8 cellular contexts compared by ENCODE assay signal in the genomic region with DNA sequence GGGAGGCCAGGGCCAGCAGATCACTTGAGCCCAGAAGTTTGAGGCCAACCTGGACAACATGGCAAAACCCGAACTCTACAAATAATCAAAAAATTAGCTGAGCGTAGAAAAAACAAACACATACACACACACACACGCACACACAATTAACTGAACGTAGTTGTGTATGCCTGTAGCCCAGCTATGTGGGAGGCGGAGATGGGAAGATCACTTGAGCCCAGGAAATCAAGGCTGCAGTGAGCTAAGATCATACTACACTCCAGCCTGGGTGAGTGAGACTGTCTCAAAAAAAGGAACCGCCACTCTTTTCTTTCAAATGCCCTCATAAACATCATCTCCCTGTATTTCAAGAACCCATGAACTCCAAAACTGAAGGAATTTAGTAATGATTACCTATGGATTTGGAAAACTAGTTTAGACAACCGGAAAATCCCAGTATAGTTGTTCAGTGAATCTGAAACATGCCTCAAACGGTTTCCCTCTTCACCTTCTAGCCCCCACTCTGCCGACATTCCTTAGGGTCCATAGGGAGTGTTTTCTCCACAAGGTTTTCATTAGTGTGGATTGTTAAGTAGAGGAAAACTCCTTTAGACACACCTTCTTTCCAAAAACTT. TPM values are rescaled to one million over a fixed set of nuclear protein-coding genes. Genes with fewer than 3 reads are reported as not detected.
A peak's percentile ranks its signal among the peaks of the same experiment; 100 is the strongest.
DNase-seq lines count a peak whose midpoint lies in the region; ATAC-seq and TF ChIP-seq lines count a peak whose summit lies in the region.

No MANE protein-coding gene starts in this region.

- no peaks in the 10 kb centered on the region for H4K20me1 ChIP-seq in OCI-LY1 (ENCODE audit: insufficient read depth, low read length)

- no peaks in the 10 kb centered on the region for H3K9me3 ChIP-seq in CD8-positive, alpha-beta T cell (ENCODE audit: low read length)
- no peaks in the 10 kb centered on the region for H3K9me3 ChIP-seq in OCI-LY1 (ENCODE audit: low read length)

- intact Hi-C loops in CD8-positive, alpha-beta T cell (cut with DNase I, micrococcal nuclease), result loop anchor here in 1 of 2 experiments (2.0 kb wide), 1 partner anchor 15 kb away; no protein-coding TSS in a partner anchor

- peaks cover 29% of the 10 kb centered on the region for H3F3A ChIP-seq in OCI-LY1 (ENCODE audit: insufficient read depth, low read length)

- TF ChIP-seq CTCF in CD8-positive, alpha-beta T cell (IDR thresholded peaks at IDR 0.05), result no peak
- TF ChIP-seq CTCF in OCI-LY1 (IDR thresholded peaks at IDR 0.05; ENCODE audit: low read length), result no peak
- TF ChIP-seq CTCF in endothelial cell (IDR thresholded peaks at IDR 0.05; ENCODE audit: unreplicated experiment), result no peak
- no peak for TF ChIP-seq CTCF in neural crest cell (conservative IDR thresholded peaks at IDR 0.05)

- no peak overlapping the region; the same call in 1 of the 2 replicates for H3K4me2 ChIP-seq in OCI-LY1 (ENCODE audit: low read length)

- peak overlapping the region; percentile 96 for H3K4me3 Mint-ChIP-seq in CD8-positive, alpha-beta T cell
- H3K4me3 Mint-ChIP-seq in endothelial cell (ENCODE audit: unreplicated experiment) (peak overlapping the region; percentile 47), neural crest cell (peak overlapping the region; percentile 96)

- H2AFZ ChIP-seq in OCI-LY1 (ENCODE audit: low read length), result no peak overlapping the region

- DNase-seq in CD8-positive, alpha-beta T cell, result no peak
- DNase-seq in endothelial cell (ENCODE audit: low spot score), result no peak
- no peak for DNase-seq in neural crest cell (ENCODE audit: low read depth, low spot score)
- DNase-seq in kidney glomerular epithelial cell (lab: John Stamatoyannopoulos, UW), result no peak
- DNase-seq in HT-29 (ENCODE audit: low spot score), result no peak
- DNase-seq in NCI-H2081 treated with DMSO at 0.1 percent for 48 hours (lab: John Stamatoyannopoulos, UW), result no peak

- peak overlapping the region; percentile 71 for H3K4me3 ChIP-seq in CD8-positive, alpha-beta T cell (ENCODE audit: low read depth, low read length)
- H3K4me3 ChIP-seq in OCI-LY1 (ENCODE audit: low read depth, low read length, poor library complexity, severe bottlenecking), result peak overlapping the region; percentile 6

- POLR2A ChIA-PET in CD8-positive, alpha-beta T cell (lab: Charles Lee), result interaction anchor here (1.4 to 11.9 kb wide), 6 partner anchors 10 to 47 kb away, joined by 11 to 366 read pairs (median 16); partner anchors contain the start of gene LIX1L

- peaks cover 39% of the 10 kb centered on the region for H3K4me1 ChIP-seq in CD8-positive, alpha-beta T cell (ENCODE audit: insufficient read depth, low read length)
- H3K4me1 ChIP-seq in OCI-LY1 (ENCODE audit: insufficient read depth, low read length, severe bottlenecking), result peaks cover 45% of the 10 kb centered on the region

- H3K36me3 ChIP-seq in CD8-positive, alpha-beta T cell (ENCODE audit: insufficient read depth, low read length), result peaks cover 39% of the 10 kb centered on the region
- peaks cover 40% of the 10 kb centered on the region for H3K36me3 ChIP-seq in OCI-LY1 (ENCODE audit: insufficient read depth, low read length)

- no peak for ATAC-seq in CD8-positive, alpha-beta T cell
- no peak for ATAC-seq in HG03045 (IDR thresholded peaks at IDR 0.05; ENCODE audit: unreplicated experiment)

- H3K9me2 ChIP-seq in OCI-LY1 (ENCODE audit: low read depth, low read length), result no peaks in the 10 kb centered on the region

- H3K9me3 Mint-ChIP-seq in CD8-positive, alpha-beta T cell, result no peaks in the 10 kb centered on the region
- H3K9me3 Mint-ChIP-seq in endothelial cell (ENCODE audit: unreplicated experiment) (no peaks in the 10 kb centered on the region), neural crest cell (no peaks in the 10 kb centered on the region)

- H3K27me3 Mint-ChIP-seq in CD8-positive, alpha-beta T cell (ENCODE audit: low read depth), result no peaks in the 10 kb centered on the region
- H3K27me3 Mint-ChIP-seq in endothelial cell (ENCODE audit: unreplicated experiment) (peaks cover 5% of the 10 kb centered on the region), neural crest cell (ENCODE audit: low read depth) (no peaks in the 10 kb centered on the region)

- H3K79me2 ChIP-seq in OCI-LY1 (ENCODE audit: insufficient read depth, low read length), result peaks cover 26% of the 10 kb centered on the region

- H3K4me1 Mint-ChIP-seq in CD8-positive, alpha-beta T cell (ENCODE audit: low read depth), result peaks cover 56% of the 10 kb centered on the region
- H3K4me1 Mint-ChIP-seq in endothelial cell (ENCODE audit: unreplicated experiment) (peaks cover 36% of the 10 kb centered on the region), neural crest cell (peaks cover 38% of the 10 kb centered on the region)

- no peaks in the 10 kb centered on the region for H3K27me3 ChIP-seq in CD8-positive, alpha-beta T cell (ENCODE audit: insufficient read depth, low read length)
- H3K27me3 ChIP-seq in OCI-LY1 (ENCODE audit: insufficient read depth, low read length), result no peaks in the 10 kb centered on the region

- CTCF ChIA-PET in CD8-positive, alpha-beta T cell (lab: Charles Lee), result interaction anchor here (0.8 to 13.7 kb wide), 3 partner anchors 12 to 64 kb away, joined by 3 to 191 read pairs (median 3); partner anchors contain the start of gene RBM8A

- peak overlapping the region; percentile 80 for H3K27ac Mint-ChIP-seq in CD8-positive, alpha-beta T cell
- H3K27ac Mint-ChIP-seq in endothelial cell (ENCODE audit: unreplicated experiment) (no peak overlapping the region), neural crest cell (ENCODE audit: unreplicated experiment) (no peak overlapping the region)

- H3K27ac ChIP-seq in CD8-positive, alpha-beta T cell (ENCODE audit: low read depth, low read length), result no peak overlapping the region
- peak overlapping the region; percentile 98 for H3K27ac ChIP-seq in OCI-LY1 (ENCODE audit: low read depth, low read length, poor library complexity, severe bottlenecking)

- H3K36me3 Mint-ChIP-seq in CD8-positive, alpha-beta T cell, result peaks cover 54% of the 10 kb centered on the region
- peaks cover 42% of the 10 kb centered on the region for H3K36me3 Mint-ChIP-seq in endothelial cell (ENCODE audit: low read depth, unreplicated experiment)
- H3K36me3 Mint-ChIP-seq in neural crest cell (ENCODE audit: low read depth), result peaks cover 29% of the 10 kb centered on the region

- no peak overlapping the region for H3K9ac ChIP-seq in OCI-LY1 (ENCODE audit: low read length)

RNA-seq across cellular contexts. Expression of gene TXNIP, which starts 4.5 kb away (rescaled TPM):
- total RNA-seq in CD8-positive, alpha-beta T cell, result 100 to 1,000 TPM; 627 to 652 TPM
- total RNA-seq in endothelial cell (ENCODE audit: unreplicated experiment) (107 TPM), neural crest cell (83.5 and 90.8 TPM in 2 replicates)
- total RNA-seq in HT-29 (2014; rRNA removed; shearing (Covaris generic)), result 30.1 and 46.6 TPM in 2 replicates

RNA-seq across cellular contexts. Expression of gene POLR3GL, which starts 27.4 kb away (rescaled TPM):
- 10 to 100 TPM; 12.9 to 14.4 TPM for total RNA-seq in CD8-positive, alpha-beta T cell
- total RNA-seq in endothelial cell (ENCODE audit: unreplicated experiment), result 12.4 TPM
- total RNA-seq in neural crest cell, result 14.6 and 15.5 TPM in 2 replicates
- total RNA-seq in HT-29 (2014; rRNA removed; shearing (Covaris generic)), result 7.1 and 7.4 TPM in 2 replicates

RNA-seq across cellular contexts. Expression of gene ANKRD34A, which starts 27.5 kb away (rescaled TPM):
- under 1 TPM; 0.42 to 0.62 TPM for total RNA-seq in CD8-positive, alpha-beta T cell
- total RNA-seq in endothelial cell (ENCODE audit: unreplicated experiment) (0.56 TPM), neural crest cell (0.49 and 1.2 TPM in 2 replicates)
- total RNA-seq in HT-29 (2014; rRNA removed; shearing (Covaris generic)), result 0.20 and 1.9 TPM in 2 replicates

RNA-seq across cellular contexts. Expression of gene HJV, which starts 29.6 kb away (rescaled TPM):
- not detected for total RNA-seq in CD8-positive, alpha-beta T cell
- total RNA-seq in endothelial cell (ENCODE audit: unreplicated experiment), result not detected
- not detected in 2 replicates for total RNA-seq in neural crest cell
- not detected in 2 replicates for total RNA-seq in HT-29 (2014; rRNA removed; shearing (Covaris generic))

RNA-seq across cellular contexts. Expression of gene LIX1L, which starts 34.1 kb away (rescaled TPM):
- total RNA-seq in CD8-positive, alpha-beta T cell, result 10 to 100 TPM; 14.7 to 16.4 TPM
- 83.3 TPM for total RNA-seq in endothelial cell (ENCODE audit: unreplicated experiment)
- 36.0 and 37.5 TPM in 2 replicates for total RNA-seq in neural crest cell
- total RNA-seq in HT-29 (2014; rRNA removed; shearing (Covaris generic)), result 2.5 and 3.0 TPM in 2 replicates
